12 cellular contexts compared by ENCODE assay signal in genomic region chr11:68927280-68928107, GRCh38. TPM values are rescaled to one million over a fixed set of nuclear protein-coding genes. Genes with fewer than 3 reads are reported as not detected.
A peak's percentile ranks its signal among the peaks of the same experiment; 100 is the strongest.
DNase-seq lines count a peak whose midpoint lies in the region; ATAC-seq and TF ChIP-seq lines count a peak whose summit lies in the region.
"Had no signal": no experiment of that assay in that cellular context is flagged by ENCODE, and none has a peak within 500 bp of the region (broad histone marks: within the 10 kb centered on the region; RNA-seq: fewer than 3 reads in every experiment).

No MANE protein-coding gene starts in this region.

- no peak overlapping the region for H3K9ac ChIP-seq in muscle layer of colon (ENCODE audit: low read length)
- H3K9ac ChIP-seq: KMS-11 had no signal

- H3K27ac ChIP-seq in ascending aorta (peak overlapping the region; percentile 23 to 36), muscle layer of colon (ENCODE audit: low read depth, low read length) (peak overlapping the region; percentile 92), osteoblast (ENCODE audit: low read depth, low read length) (no peak overlapping the region)
- H3K27ac ChIP-seq: KMS-11, thyroid gland had no signal

- peaks cover 11 to 13% of the 10 kb centered on the region in 2 donors for H3K9me3 ChIP-seq in ascending aorta
- no peaks in the 10 kb centered on the region for H3K9me3 ChIP-seq in muscle layer of colon (ENCODE audit: low read length)
- peaks cover 15% of the 10 kb centered on the region for H3K9me3 ChIP-seq in MG63
- peaks cover 2% of the 10 kb centered on the region for H3K9me3 ChIP-seq in osteoblast (ENCODE audit: low read depth, low read length)
- H3K9me3 ChIP-seq: thyroid gland had no signal

- H3K4me3 ChIP-seq in GM12865 (ENCODE audit: low read depth, low read length) = no peak overlapping the region
- no peak overlapping the region for H3K4me3 ChIP-seq in ascending aorta
- H3K4me3 ChIP-seq in muscle layer of colon (ENCODE audit: low read depth in 1 of 2, low read length in 2 of 2) = no peak overlapping the region
- no peak overlapping the region for H3K4me3 ChIP-seq in MG63
- H3K4me3 ChIP-seq in osteoblast (ENCODE audit: insufficient read depth, low read length) = no peak overlapping the region
- H3K4me3 ChIP-seq: thyroid gland had no signal

- no peak overlapping the region for H3K4me2 ChIP-seq in osteoblast (ENCODE audit: insufficient read depth, low read length)
- H3K4me2 ChIP-seq: KMS-11 had no signal

- H2AFZ ChIP-seq in osteoblast (ENCODE audit: low read length) = no peak overlapping the region

- intact Hi-C loops in ascending aorta (cut with DNase I) = no loop called here

- no peak for ATAC-seq in HG02610 (IDR thresholded peaks at IDR 0.05; ENCODE audit: unreplicated experiment)

- H3K4me1 ChIP-seq in ascending aorta (peaks cover 15 to 33% of the 10 kb centered on the region in 2 donors), muscle layer of colon (ENCODE audit: insufficient read depth, low read length) (peaks cover 50% of the 10 kb centered on the region), osteoblast (ENCODE audit: insufficient read depth, low read length) (no peaks in the 10 kb centered on the region)
- H3K4me1 ChIP-seq: thyroid gland had no signal

- TF ChIP-seq CTCF in GM12865 (IDR thresholded peaks at IDR 0.05; ENCODE audit: insufficient read depth, low read depth, low read length, missing control alignments) = no peak
- TF ChIP-seq CTCF in ascending aorta (IDR thresholded peaks at IDR 0.05) = no peak
- TF ChIP-seq CTCF in osteoblast (IDR thresholded peaks at IDR 0.05; ENCODE audit: extremely low read depth, low read depth, low read length) = no peak

- DNase-seq in GM12865 (ENCODE audit: low read depth) (peak; percentile 71), Kasumi-1 (lab: John Stamatoyannopoulos, UW) (peak; percentile 88 to 89), ascending aorta (ENCODE audit: low spot score in 2 of 2) (no peak), AG08395 (ENCODE audit: low spot score) (no peak), MG63 (no peak), osteoblast (ENCODE audit: insufficient read length, low spot score, missing footprints) (no peak)
- DNase-seq: activated CD8-positive, alpha-beta memory T cell treated with anti-CD3 and anti-CD28 coated beads for 24 hours; thyroid gland had no signal

- peaks cover 4% of the 10 kb centered on the region for H3K79me2 ChIP-seq in osteoblast (ENCODE audit: insufficient read depth, low read length)

- H3K27me3 ChIP-seq in ascending aorta = no peaks in the 10 kb centered on the region
- no peaks in the 10 kb centered on the region for H3K27me3 ChIP-seq in muscle layer of colon (ENCODE audit: control insufficient read depth in 1 of 2, insufficient read depth in 2 of 2, low read length in 2 of 2)
- no peaks in the 10 kb centered on the region for H3K27me3 ChIP-seq in MG63
- no peaks in the 10 kb centered on the region for H3K27me3 ChIP-seq in osteoblast (ENCODE audit: insufficient read depth, low read length)
- H3K27me3 ChIP-seq: thyroid gland had no signal

- H3K36me3 ChIP-seq in ascending aorta (peaks cover 29 to 49% of the 10 kb centered on the region in 2 donors), muscle layer of colon (ENCODE audit: insufficient read depth, low read length) (peaks cover 56% of the 10 kb centered on the region), MG63 (peaks cover 69% of the 10 kb centered on the region), osteoblast (ENCODE audit: insufficient read depth, low read length) (peaks cover 44% of the 10 kb centered on the region)

- no peaks in the 10 kb centered on the region for H4K20me1 ChIP-seq in osteoblast (ENCODE audit: insufficient read depth, low read length)

RNA-seq across cellular contexts. Expression of gene IGHMBP2, which starts 23.8 kb away (rescaled TPM):
- total RNA-seq in ascending aorta (52.0 TPM), osteoblast (10.9 and 11.8 TPM in 2 replicates)
- 7.8 and 15.6 TPM in 2 replicates for total RNA-seq in MG63 (2014; rRNA removed; shearing (Covaris generic); ENCODE audit: low replicate concordance)

RNA-seq across cellular contexts. Expression of gene MRPL21, which starts 23.9 kb away (rescaled TPM):
- total RNA-seq in ascending aorta (14.2 TPM), osteoblast (45.7 and 51.0 TPM in 2 replicates)
- 83.1 and 138 TPM in 2 replicates for total RNA-seq in MG63 (2014; rRNA removed; shearing (Covaris generic); ENCODE audit: low replicate concordance)

RNA-seq across cellular contexts. Expression of gene MRGPRD, which starts 53.3 kb away (rescaled TPM):
- total RNA-seq in ascending aorta (not detected), osteoblast (not detected in 2 replicates)
- not detected in 2 replicates for total RNA-seq in MG63 (2014; rRNA removed; shearing (Covaris generic); ENCODE audit: low replicate concordance)
- total RNA-seq: mucosa of gallbladder, thyroid gland had no signal

Comparison
In these comparisons a context has a peak if more than half of its experiments do, and no peak if none do; other contexts are left out.
1. DNase-seq: peak in GM12865 (single experiment) and Kasumi-1 (2 of 2); none in ascending aorta (0 of 2), AG08395 (single experiment), MG63 (single experiment) and osteoblast (single experiment).